In genomic region chr22:36470162-36470993, GRCh38 we compare ENCODE assay signal across 7 cellular contexts. TPM values are rescaled to one million over a fixed set of nuclear protein-coding genes. Genes with fewer than 3 reads are reported as not detected.
DNase-seq lines count a peak whose midpoint lies in the region; ATAC-seq, FAIRE-seq and TF ChIP-seq lines count a peak whose summit lies in the region.

No MANE protein-coding gene starts in this region.

- H3K9ac ChIP-seq in K562 (ENCODE audit: insufficient read depth in 1 of 2, low read depth in 2 of 2, low read length in 2 of 2) (no peak overlapping the region), iPS-15b (ENCODE audit: low read depth, low read length) (peak overlapping the region; percentile 65), skeletal muscle satellite cell (ENCODE audit: low read depth, low read length) (peak overlapping the region; percentile 47)

- POLR2A ChIA-PET in K562 (lab: Yijun Ruan, JAX) = interaction anchor here (0.5 to 1.8 kb wide), 12 partner anchors 11 to 222 kb away, joined by 3 to 7 read pairs (median 3); partner anchors contain the start of genes EIF3D, MYH9 and TXN2

- peak; percentile 83 to 89 (median 84) for TF ChIP-seq CTCF in K562 (IDR thresholded peaks at IDR 0.05 in 2 of 3, conservative IDR thresholded peaks at IDR 0.05 in 1 of 3; ENCODE audit: insufficient read depth in 2 of 3, low read depth in 1 of 3, low read length in 3 of 3)

- H3K9me3 ChIP-seq in K562 (replicated peaks; ENCODE audit: control insufficient read depth, insufficient read depth, low read depth, low read length) (no peaks in the 10 kb centered on the region), iPS-15b (ENCODE audit: control insufficient read depth, insufficient read depth, low read length) (no peaks in the 10 kb centered on the region), skeletal muscle satellite cell (replicated peaks; ENCODE audit: low read length) (no peaks in the 10 kb centered on the region)

- H3K36me3 ChIP-seq in K562 (ENCODE audit: control insufficient read depth, insufficient read depth, low read length) (peaks cover 75% of the 10 kb centered on the region; the same call in 2 of the 3 replicates), iPS-15b (ENCODE audit: control insufficient read depth, insufficient read depth, low read length) (peaks cover 17% of the 10 kb centered on the region), skeletal muscle satellite cell (ENCODE audit: insufficient read depth, low read length) (peaks cover 23% of the 10 kb centered on the region)

- no peak overlapping the region; the same call in 2 of the 3 replicates for H3K27ac ChIP-seq in K562 (ENCODE audit: extremely low read depth, low read depth, low read length)

- no peaks in the 10 kb centered on the region for H3K9me1 ChIP-seq in K562 (ENCODE audit: control insufficient read depth, insufficient read depth, low read length)

- H3K79me2 ChIP-seq in K562 (ENCODE audit: control insufficient read depth, insufficient read depth, low read length) = no peaks in the 10 kb centered on the region; the same call in 2 of the 3 replicates

- WGBS in K562 (ENCODE audit: insufficient coverage, low coverage, missing lambda C conversion rate) = 47% methylated on average over 13 of the region's 14 CpGs

- H3K4me3 ChIP-seq in K562 = no peak overlapping the region
- H3K4me3 ChIP-seq in iPS-15b (ENCODE audit: low read depth, low read length) = no peak overlapping the region
- H3K4me3 ChIP-seq in skeletal muscle satellite cell (ENCODE audit: low read length) = no peak overlapping the region

- intact Hi-C loops in K562 (cut with micrococcal nuclease) = loop anchor here (5.0 kb wide), 1 partner anchor 168 kb away; no protein-coding TSS in a partner anchor

- DNase-seq in GM12891 (ENCODE audit: insufficient read length, low spot score) (peak; percentile 82), NCI-H146 (lab: John Stamatoyannopoulos, UW) (peak; percentile 68), UCSD-AML1 (lab: John Stamatoyannopoulos, UW; ENCODE audit: unreplicated experiment) (peak; percentile 81), K562 (ENCODE audit: extremely low read depth in 1 of 4, low spot score in 3 of 4) (peak; percentile 66 to 84 (median 69))

- TF ChIP-seq RAD21 in K562 (CRISPR knock-in tag; conservative IDR thresholded peaks at IDR 0.05 in 1 of 2, IDR thresholded peaks at IDR 0.05 in 1 of 2) = peak; percentile 84 to 90

- TF ChIP-seq POLR2A in GM12891 (IDR thresholded peaks at IDR 0.05; ENCODE audit: low read depth, low read length) = no peak
- TF ChIP-seq POLR2A in K562 (conservative IDR thresholded peaks at IDR 0.05) = 0 out of 2 replicates have a peak, but pooled peaks have one; percentile 29

- in situ Hi-C loops in K562 (cut with MboI) = no loop called here

- 0 out of 2 replicates have a peak, but pooled peaks cover 3% of the 10 kb centered on the region for H4K20me1 ChIP-seq in K562 (replicated peaks; ENCODE audit: control insufficient read depth, insufficient read depth, low read length)

- no peaks in the 10 kb centered on the region for H3K27me3 ChIP-seq in K562 (ENCODE audit: control insufficient read depth in 2 of 2, insufficient read depth in 2 of 2, low read length in 2 of 2)
- no peaks in the 10 kb centered on the region for H3K27me3 ChIP-seq in iPS-15b (ENCODE audit: control insufficient read depth, insufficient read depth, low read length)
- H3K27me3 ChIP-seq in skeletal muscle satellite cell (ENCODE audit: control insufficient read depth, insufficient read depth, low read length) = no peaks in the 10 kb centered on the region

- CTCF ChIA-PET in K562 (lab: Yijun Ruan, JAX; ENCODE audit: low intra/inter-chr PET ratio) = interaction anchor here (0.6 to 1.7 kb wide), 4 partner anchors 20 to 326 kb away, joined by 3 to 18 read pairs (median 6); no protein-coding TSS in a partner anchor

- no TSS peak for BruUV-seq in K562 (replicated peaks; lab: Mats Ljungman, UMichigan)

- TF ChIP-seq EP300 in K562 (IDR thresholded peaks at IDR 0.05; ENCODE audit: low read length) = no peak

- H2AFZ ChIP-seq in K562 (ENCODE audit: low read depth, low read length) = no peak overlapping the region

- H3K4me1 ChIP-seq in K562 (replicated peaks in 1 of 2; ENCODE audit: control insufficient read depth in 2 of 2, insufficient read depth in 2 of 2, low read length in 2 of 2) (peaks cover 25 to 28% of the 10 kb centered on the region in 2 experiments), iPS-15b (ENCODE audit: control insufficient read depth, insufficient read depth, low read length) (no peaks in the 10 kb centered on the region), skeletal muscle satellite cell (ENCODE audit: control insufficient read depth, insufficient read depth, low read length) (peaks cover 69% of the 10 kb centered on the region)

- FAIRE-seq in GM12891 (lab: Jason Lieb, UNC) (peak; percentile 93), K562 (lab: Jason Lieb, UNC) (peak; percentile 71)

- ATAC-seq in K562 = peak; percentile 92
- ATAC-seq in GM18858 (IDR thresholded peaks at IDR 0.05; ENCODE audit: unreplicated experiment) = no peak

- H3K4me2 ChIP-seq in K562 (ENCODE audit: insufficient read depth, low read length) (no peak overlapping the region), skeletal muscle satellite cell (ENCODE audit: low read length) (no peak overlapping the region)

TF ChIP-seq in GM12891, 5 proteins besides CTCF, POLR2A, EP300 and RAD21 (continues in another document):
- TF ChIP-seq SPI1 (IDR thresholded peaks at IDR 0.05; ENCODE audit: low read depth, low read length) = no peak

TF ChIP-seq in K562, 482 proteins besides CTCF, POLR2A, EP300 and RAD21 (continues in another document):
- no peak for TF ChIP-seq TBP (optimal IDR thresholded peaks at IDR 0.05; ENCODE audit: low read depth, low read length)

RNA-seq across cellular contexts. Expression of gene TXN2, which starts 11.1 kb away (rescaled TPM):
- polyA plus RNA-seq in GM12891 (2012; ENCODE audit: low read depth, missing spikeins) = 146 TPM
- 17.4 and 41.4 TPM in 2 replicates for total RNA-seq in K562 (2011; cell fraction: chromatin; rRNA removed; ENCODE audit: low replicate concordance)
- total RNA-seq in K562 (2011; cell fraction: nucleolus; rRNA removed) = 38.5 and 47.9 TPM in 2 replicates
- 38.9 and 53.1 TPM in 2 replicates for total RNA-seq in K562 (2011; cell fraction: nucleoplasm; rRNA removed)
- 95.0 and 111 TPM in 2 replicates for total RNA-seq in K562 (2014; rRNA removed)
- 46.2 and 48.5 TPM in 2 replicates for total RNA-seq in K562 (2014; rRNA removed; fragmentation: Illumina TruSeq; extraction: Trizol)
- total RNA-seq in K562 (2015; rRNA removed; fragmentation: Illumina TruSeq; extraction: Trizol) = 48.6 and 55.6 TPM in 2 replicates
- 118 TPM in 2 replicates for total RNA-seq in K562 (2021)
- polyA plus RNA-seq in K562 (2011; rRNA removed) = 163 and 187 TPM in 2 replicates
- 281 and 292 TPM in 2 replicates for polyA plus RNA-seq in K562 (2011; cell fraction: cytosol; rRNA removed)
- polyA plus RNA-seq in K562 (2011; cell fraction: nucleus; rRNA removed) = 107 and 113 TPM in 2 replicates
- 124 and 188 TPM in 2 replicates for polyA plus RNA-seq in K562 (2012)
- 108 and 125 TPM in 2 replicates for polyA plus RNA-seq in K562 (2014; fragmentation: Illumina TruSeq; extraction: Trizol)
- polyA plus RNA-seq in K562 (2014; fragmentation: Nextera tagmentation; extraction: Ambion mirVana) = 100 to 1,000 TPM; 306 to 399 TPM
- polyA plus RNA-seq in K562 (2014; rRNA removed) = 160 and 186 TPM in 2 replicates
- 149 and 167 TPM in 2 replicates for polyA minus RNA-seq in K562 (2011; rRNA and poly(A)+ RNA removed)
- 55.2 and 64.8 TPM in 2 replicates for polyA minus RNA-seq in K562 (2011; cell fraction: cytosol; rRNA and poly(A)+ RNA removed)
- 13.1 and 24.8 TPM in 2 replicates for polyA minus RNA-seq in K562 (2011; cell fraction: nucleus; rRNA and poly(A)+ RNA removed)
- total RNA-seq in skeletal muscle satellite cell (2012; rRNA removed) = 23.1 and 36.3 TPM in 2 replicates

RNA-seq across cellular contexts. Expression of gene FOXRED2, which starts 36.5 kb away (rescaled TPM):
- polyA plus RNA-seq in GM12891 (2012; ENCODE audit: low read depth, missing spikeins) = 4.2 TPM
- 10.1 and 19.1 TPM in 2 replicates for total RNA-seq in K562 (2011; cell fraction: chromatin; rRNA removed; ENCODE audit: low replicate concordance)
- total RNA-seq in K562 (2011; cell fraction: nucleolus; rRNA removed) = 17.4 and 20.0 TPM in 2 replicates
- total RNA-seq in K562 (2011; cell fraction: nucleoplasm; rRNA removed) = 16.1 and 24.4 TPM in 2 replicates
- total RNA-seq in K562 (2014; rRNA removed) (11.2 and 14.1 TPM in 2 replicates), K562 (2014; rRNA removed; fragmentation: Illumina TruSeq; extraction: Trizol) (5.7 and 5.8 TPM in 2 replicates), K562 (2015; rRNA removed; fragmentation: Illumina TruSeq; extraction: Trizol) (7.8 and 8.9 TPM in 2 replicates), K562 (2021) (42.3 and 48.4 TPM in 2 replicates)
- polyA plus RNA-seq in K562 (2011; rRNA removed) (2.8 and 3.8 TPM in 2 replicates), K562 (2014; fragmentation: Illumina TruSeq; extraction: Trizol) (19.8 and 20.6 TPM in 2 replicates), K562 (2014; fragmentation: Nextera tagmentation; extraction: Ambion mirVana) (1 to 10 TPM; 5.4 to 5.7 TPM), K562 (2014; rRNA removed) (10.1 and 14.3 TPM in 2 replicates)
- 4.5 and 6.9 TPM in 2 replicates for polyA plus RNA-seq in K562 (2011; cell fraction: cytosol; rRNA removed)
- polyA plus RNA-seq in K562 (2011; cell fraction: nucleus; rRNA removed) = 5.0 and 9.6 TPM in 2 replicates
- 15.8 and 21.8 TPM in 2 replicates for polyA plus RNA-seq in K562 (2012)
- 4.2 and 5.8 TPM in 2 replicates for polyA minus RNA-seq in K562 (2011; rRNA and poly(A)+ RNA removed)
- polyA minus RNA-seq in K562 (2011; cell fraction: cytosol; rRNA and poly(A)+ RNA removed) = 11.1 and 14.3 TPM in 2 replicates
- polyA minus RNA-seq in K562 (2011; cell fraction: nucleus; rRNA and poly(A)+ RNA removed) = 4.0 and 4.6 TPM in 2 replicates
- 8.7 and 11.7 TPM in 2 replicates for total RNA-seq in skeletal muscle satellite cell (2012; rRNA removed)

RNA-seq across cellular contexts. Expression of gene EIF3D, which starts 58.6 kb away (rescaled TPM):
- polyA plus RNA-seq in GM12891 (2012; ENCODE audit: low read depth, missing spikeins) = 325 TPM
- 224 and 314 TPM in 2 replicates for total RNA-seq in K562 (2011; cell fraction: chromatin; rRNA removed; ENCODE audit: low replicate concordance)
- 208 and 235 TPM in 2 replicates for total RNA-seq in K562 (2011; cell fraction: nucleolus; rRNA removed)
- total RNA-seq in K562 (2011; cell fraction: nucleoplasm; rRNA removed) = 194 and 205 TPM in 2 replicates
- total RNA-seq in K562 (2014; rRNA removed) (279 and 290 TPM in 2 replicates), K562 (2014; rRNA removed; fragmentation: Illumina TruSeq; extraction: Trizol) (256 and 278 TPM in 2 replicates), K562 (2015; rRNA removed; fragmentation: Illumina TruSeq; extraction: Trizol) (265 and 279 TPM in 2 replicates), K562 (2021) (191 and 207 TPM in 2 replicates)
- polyA plus RNA-seq in K562 (2011; rRNA removed) (397 and 422 TPM in 2 replicates), K562 (2014; fragmentation: Illumina TruSeq; extraction: Trizol) (368 and 398 TPM in 2 replicates), K562 (2014; fragmentation: Nextera tagmentation; extraction: Ambion mirVana) (100 to 1,000 TPM; 199 to 351 TPM), K562 (2014; rRNA removed) (278 and 293 TPM in 2 replicates)
- 502 and 509 TPM in 2 replicates for polyA plus RNA-seq in K562 (2011; cell fraction: cytosol; rRNA removed)
- 297 TPM in 2 replicates for polyA plus RNA-seq in K562 (2011; cell fraction: nucleus; rRNA removed)
- polyA plus RNA-seq in K562 (2012) = 208 and 287 TPM in 2 replicates
- polyA minus RNA-seq in K562 (2011; rRNA and poly(A)+ RNA removed) = 513 and 629 TPM in 2 replicates
- 261 and 266 TPM in 2 replicates for polyA minus RNA-seq in K562 (2011; cell fraction: cytosol; rRNA and poly(A)+ RNA removed)
- 122 and 177 TPM in 2 replicates for polyA minus RNA-seq in K562 (2011; cell fraction: nucleus; rRNA and poly(A)+ RNA removed)
- 463 and 502 TPM in 2 replicates for total RNA-seq in skeletal muscle satellite cell (2012; rRNA removed)

Comparison
In these comparisons a context has a peak if more than half of its experiments do, and no peak if none do; other contexts are left out.
1. H3K9ac ChIP-seq: peak in iPS-15b (single experiment) and skeletal muscle satellite cell (single experiment); none in K562 (0 of 2).
2. Peak in every context shown above with its lines, with median percentiles within 50 percentile points of each other: DNase-seq.